8 cellular contexts compared by ENCODE assay signal in genomic region chr11:65391007-65391406, GRCh38. TPM values are rescaled to one million over a fixed set of nuclear protein-coding genes. Genes with fewer than 3 reads are reported as not detected.
DNase-seq lines count a peak whose midpoint lies in the region; ATAC-seq and TF ChIP-seq lines count a peak whose summit lies in the region.

No MANE protein-coding gene starts in this region.

- H3K36me3 ChIP-seq in IMR-90 (ENCODE audit: control insufficient read depth, insufficient read depth, low read length), result peaks cover 32% of the 10 kb centered on the region; the same call in 1 of the 2 replicates
- peaks cover 0 to 54% (median 32%) of the 10 kb centered on the region in 3 donors for H3K36me3 ChIP-seq in tibial artery

- H3K9me1 ChIP-seq in IMR-90 (ENCODE audit: insufficient read depth, low read length), result peaks cover 14% of the 10 kb centered on the region

- H2BK5ac ChIP-seq in IMR-90 (ENCODE audit: low read depth, low read length, poor library complexity, severe bottlenecking), result peak overlapping the region; percentile 41

- POLR2A ChIA-PET in IMR-90 (lab: Charles Lee; ENCODE audit: unreplicated experiment), result interaction anchor here (0.6 to 1.5 kb wide), 2 partner anchors 20 to 33 kb away, joined by 7 to 9 read pairs; no protein-coding TSS in a partner anchor

- peak overlapping the region; percentile 80 for H3K4ac ChIP-seq in IMR-90 (ENCODE audit: low read depth, low read length)

- peak overlapping the region; percentile 59 for H2BK120ac ChIP-seq in IMR-90 (ENCODE audit: low read depth, low read length)

- peak overlapping the region; percentile 43; the same call in 1 of the 2 replicates for H3K23ac ChIP-seq in IMR-90 (ENCODE audit: low read depth, low read length)

- dilution Hi-C loops in IMR-90 (cut with HindIII; ENCODE audit: low sequenced_read_pairs, unreplicated experiment), result no loop called here

- TF ChIP-seq CTCF in IMR-90 (conservative IDR thresholded peaks at IDR 0.05; ENCODE audit: low read depth, low read length) (peak; percentile 13; the same call in 1 of the 2 replicates), tibial artery (IDR thresholded peaks at IDR 0.05) (no peak)

- 0 out of 3 replicates have a peak overlapping the region, but pooled peaks have one; percentile 2 for H2BK15ac ChIP-seq in IMR-90 (ENCODE audit: low read depth, low read length)

- H3K18ac ChIP-seq in IMR-90 (ENCODE audit: low read depth, low read length), result no peak overlapping the region

- H4K8ac ChIP-seq in IMR-90 (ENCODE audit: low read depth in 2 of 2, low read length in 2 of 2), result peak overlapping the region; percentile 18 to 92; a peak in 3 of 4 replicates

- ATAC-seq in IMR-90 (ENCODE audit: low read depth) (peak; percentile 6; the same call in 1 of the 2 replicates), GM18858 (IDR thresholded peaks at IDR 0.05; ENCODE audit: unreplicated experiment) (no peak)

- peaks cover 25 to 82% of the 10 kb centered on the region in 2 experiments for H3K79me1 ChIP-seq in IMR-90 (ENCODE audit: low read depth in 1 of 2, low read length in 2 of 2)

- peak overlapping the region; percentile 65 for H2AFZ ChIP-seq in IMR-90 (replicated peaks; ENCODE audit: low read length, poor library complexity)

- TF ChIP-seq POLR2A in IMR-90 (IDR thresholded peaks at IDR 0.05; ENCODE audit: low read depth, low read length), result no peak; the same call in none of the 2 replicates

- peak overlapping the region; percentile 60 for H3K4me2 ChIP-seq in IMR-90 (ENCODE audit: low read depth, low read length)

- peaks cover 8% of the 10 kb centered on the region; the same call in 1 of the 2 replicates for H4K20me1 ChIP-seq in IMR-90 (ENCODE audit: insufficient read depth, low read length)

- H4K91ac ChIP-seq in IMR-90 (ENCODE audit: insufficient read depth, low read depth, low read length), result peak overlapping the region; percentile 72

- no TSS peak for BruUV-seq in IMR-90 (replicated peaks; lab: Mats Ljungman, UMichigan)

- H2BK20ac ChIP-seq in IMR-90 (ENCODE audit: low read depth, low read length), result no peak overlapping the region

- DNase-seq in IMR-90, result peak; percentile 37
- peak; percentile 39 for DNase-seq in cerebellar cortex (ENCODE audit: low spot score)
- no peak for DNase-seq in tibial artery
- DNase-seq in SKM-1 (lab: John Stamatoyannopoulos, UW; ENCODE audit: unreplicated experiment), result no peak
- no peak for DNase-seq in HCEC 1CT
- no peak for DNase-seq in activated gamma-delta T cell treated with Interleukin-2 at 50 U/mL for 16 hours

- peak overlapping the region; percentile 51; the same call in 1 of the 2 replicates for H4K5ac ChIP-seq in IMR-90 (ENCODE audit: low read depth, low read length)

- intact Hi-C loops in IMR-90 (cut with micrococcal nuclease) (no loop called here), tibial artery (cut with DNase I; ENCODE audit: low total_unique reads) (loop anchor here (2.0 kb wide), 1 partner anchor 18 kb away; no protein-coding TSS in a partner anchor)

- no peaks in the 10 kb centered on the region for H3K27me3 ChIP-seq in IMR-90 (ENCODE audit: control insufficient read depth, insufficient read depth, low read length)
- no peaks in the 10 kb centered on the region for H3K27me3 ChIP-seq in layer of hippocampus (ENCODE audit: control insufficient read depth, insufficient read depth, low read length)
- no peaks in the 10 kb centered on the region for H3K27me3 ChIP-seq in tibial artery

- H3K9ac ChIP-seq in IMR-90 (ENCODE audit: low read depth, low read length), result peak overlapping the region; percentile 10; the same call in 1 of the 2 replicates

- in situ Hi-C loops in IMR-90 (cut with MboI; ENCODE audit: low sequenced_read_pairs), result no loop called here

- H3K4me3 ChIP-seq in IMR-90 (ENCODE audit: insufficient read depth, low read depth, low read length) (no peak overlapping the region), tibial artery (peak overlapping the region in 1 of 2 donors; percentile 11)

- CTCF ChIA-PET in IMR-90 (lab: Yijun Ruan, JAX), result no interaction called here

- WGBS in IMR-90 (ENCODE audit: extremely low coverage in 2 of 2, insufficient read length in 1 of 2), 2 experiments, result 30% methylated on average over 3 of the region's 9 CpGs; no CpG with 5 or more reads in 1 of the 2 experiments

- H2AK5ac ChIP-seq in IMR-90 (ENCODE audit: low read depth, low read length), result peak overlapping the region; percentile 98

- H2AK9ac ChIP-seq in IMR-90 (replicated peaks; ENCODE audit: low read depth, low read length, poor library complexity), result peak overlapping the region; percentile 96

- H3K9me3 ChIP-seq in IMR-90 (ENCODE audit: control insufficient read depth, insufficient read depth, low read length) (no peaks in the 10 kb centered on the region), tibial artery (no peaks in the 10 kb centered on the region)

- no peak overlapping the region for H3K56ac ChIP-seq in IMR-90 (ENCODE audit: extremely low read depth, insufficient read depth, low read length)

- H3K27ac ChIP-seq in IMR-90 (ENCODE audit: insufficient read depth, low read length) (peak overlapping the region; percentile 73), layer of hippocampus (ENCODE audit: low read depth, low read length) (peak overlapping the region; percentile 46), tibial artery (peak overlapping the region; percentile 50 to 64)

- H3K4me1 ChIP-seq in IMR-90 (ENCODE audit: control insufficient read depth, insufficient read depth, low read length) (peaks cover 25% of the 10 kb centered on the region), tibial artery (peaks cover 0 to 66% (median 43%) of the 10 kb centered on the region in 4 donors)

- no peak for TF ChIP-seq RAD21 in IMR-90 (IDR thresholded peaks at IDR 0.05; ENCODE audit: low read length)

- peak overlapping the region; percentile 79 for H3K14ac ChIP-seq in IMR-90 (replicated peaks; ENCODE audit: low read depth, low read length)

TF ChIP-seq in IMR-90, 13 proteins besides CTCF, POLR2A, EP300 and RAD21:
- TF ChIP-seq NFE2L2 (IDR thresholded peaks at IDR 0.05; ENCODE audit: low read depth, low read length) (no peak), CHD1 (IDR thresholded peaks at IDR 0.05; ENCODE audit: low read depth, low read length) (no peak), USF2 (IDR thresholded peaks at IDR 0.05; ENCODE audit: low read depth, low read length) (no peak), MAFK (IDR thresholded peaks at IDR 0.05; ENCODE audit: low read depth, low read length) (no peak), MXI1 (IDR thresholded peaks at IDR 0.05; ENCODE audit: borderline replicate concordance, low read depth, low read length) (no peak), CEBPB (IDR thresholded peaks at IDR 0.05; ENCODE audit: low read depth, low read length) (no peak), RCOR1 (IDR thresholded peaks at IDR 0.05; ENCODE audit: insufficient replicate concordance, low read length) (no peak), ELK1 (IDR thresholded peaks at IDR 0.05; ENCODE audit: borderline replicate concordance, low read depth, low read length) (no peak), RFX5 (IDR thresholded peaks at IDR 0.05; ENCODE audit: low read depth, low read length) (no peak), SMC3 (IDR thresholded peaks at IDR 0.05; ENCODE audit: low read depth, low read length) (no peak), MAZ (IDR thresholded peaks at IDR 0.05; ENCODE audit: borderline replicate concordance, low read depth, low read length) (no peak), BHLHE40 (IDR thresholded peaks at IDR 0.05; ENCODE audit: low read depth, low read length) (no peak), FOS (IDR thresholded peaks at IDR 0.05; ENCODE audit: low read depth, low read length) (no peak)
TF ChIP-seq in IMR-90: peak in this region for 0.

RNA-seq across cellular contexts. Expression of gene FRMD8, which starts 4.6 kb away (rescaled TPM):
- 10.8 and 11.3 TPM in 2 replicates for total RNA-seq in IMR-90 (2012; rRNA removed)
- 19.8 and 22.5 TPM in 2 replicates for polyA plus RNA-seq in IMR-90 (2012; rRNA removed)
- 30.0 and 36.2 TPM in 2 replicates for polyA plus RNA-seq in IMR-90 (2012; cell fraction: cytosol; rRNA removed)
- polyA plus RNA-seq in IMR-90 (2012; cell fraction: nucleus; rRNA removed; ENCODE audit: low replicate concordance), result 33.2 and 66.1 TPM in 2 replicates

RNA-seq across cellular contexts. Expression of gene SLC25A45, which starts 8.6 kb away (rescaled TPM):
- 0.56 and 0.72 TPM in 2 replicates for total RNA-seq in IMR-90 (2012; rRNA removed)
- polyA plus RNA-seq in IMR-90 (2012; rRNA removed), result 1.2 and 1.3 TPM in 2 replicates
- 0.69 and 1.5 TPM in 2 replicates for polyA plus RNA-seq in IMR-90 (2012; cell fraction: cytosol; rRNA removed)
- polyA plus RNA-seq in IMR-90 (2012; cell fraction: nucleus; rRNA removed; ENCODE audit: low replicate concordance), result 5.8 and 7.2 TPM in 2 replicates

RNA-seq across cellular contexts. Expression of gene NEAT1, which starts 31.6 kb away (rescaled TPM):
- total RNA-seq in IMR-90 (2012; rRNA removed), result 30.1 and 38.0 TPM in 2 replicates
- polyA plus RNA-seq in IMR-90 (2012; rRNA removed), result 56.3 and 114 TPM in 2 replicates
- 12.5 and 21.1 TPM in 2 replicates for polyA plus RNA-seq in IMR-90 (2012; cell fraction: cytosol; rRNA removed)
- 237 and 1,050 TPM in 2 replicates for polyA plus RNA-seq in IMR-90 (2012; cell fraction: nucleus; rRNA removed; ENCODE audit: low replicate concordance)

RNA-seq across cellular contexts. Expression of gene TIGD3, which starts 36.5 kb away (rescaled TPM):
- 0.28 TPM in 1 of 2 replicates, not detected in the other for total RNA-seq in IMR-90 (2012; rRNA removed)
- 0.12 TPM in 1 of 2 replicates, not detected in the other for polyA plus RNA-seq in IMR-90 (2012; rRNA removed)
- polyA plus RNA-seq in IMR-90 (2012; cell fraction: cytosol; rRNA removed), result 0.06 and 0.11 TPM in 2 replicates
- 0.46 and 0.78 TPM in 2 replicates for polyA plus RNA-seq in IMR-90 (2012; cell fraction: nucleus; rRNA removed; ENCODE audit: low replicate concordance)

RNA-seq across cellular contexts. Expression of gene DPF2, which starts 57.4 kb away (rescaled TPM):
- total RNA-seq in IMR-90 (2012; rRNA removed), result 37.2 and 42.8 TPM in 2 replicates
- 54.3 and 62.5 TPM in 2 replicates for polyA plus RNA-seq in IMR-90 (2012; rRNA removed)
- 41.8 and 53.8 TPM in 2 replicates for polyA plus RNA-seq in IMR-90 (2012; cell fraction: cytosol; rRNA removed)
- 72.6 and 78.3 TPM in 2 replicates for polyA plus RNA-seq in IMR-90 (2012; cell fraction: nucleus; rRNA removed; ENCODE audit: low replicate concordance)

Comparison
In these comparisons a context has a peak if more than half of its experiments do, and no peak if none do; other contexts are left out.
1. DNase-seq: peak in IMR-90 (single experiment) and cerebellar cortex (single experiment); none in tibial artery (0 of 2), SKM-1 (single experiment), HCEC 1CT (single experiment) and activated gamma-delta T cell treated with Interleukin-2 at 50 U/mL for 16 hours (single experiment).
2. Peak in every context shown above with its lines, with median percentiles within 50 percentile points of each other: H3K27ac ChIP-seq.